8 cellular contexts compared by ENCODE assay signal in genomic region chr1:76075188-76075489, GRCh38. TPM values are rescaled to one million over a fixed set of nuclear protein-coding genes. Genes with fewer than 3 reads are reported as not detected.
DNase-seq lines count a peak whose midpoint lies in the region; ATAC-seq and TF ChIP-seq lines count a peak whose summit lies in the region.

No MANE protein-coding gene starts in this region.

- peak overlapping the region; percentile 64 for H3K9ac ChIP-seq in mucosa of stomach (ENCODE audit: low read length)

- WGBS in heart right ventricle, 2 donors, result 14 to 19% methylated on average over 9 of the region's 9 CpGs

- ATAC-seq in heart right ventricle (no peak), left ventricle myocardium superior (no peak), HG03460 (IDR thresholded peaks at IDR 0.05; ENCODE audit: unreplicated experiment) (no peak)

- H3K27ac ChIP-seq in heart right ventricle (peak overlapping the region; percentile 45 to 88 (median 82)), vagina (peak overlapping the region; percentile 64), RWPE1 (no peak overlapping the region)

- DNase-seq in heart right ventricle, result no peak
- DNase-seq in left ventricle myocardium superior, result no peak
- no peak for DNase-seq in choroid plexus epithelial cell (ENCODE audit: low read depth)
- no peak for DNase-seq in vagina (ENCODE audit: extremely low spot score in 2 of 2)
- DNase-seq in NCI-H1092 (lab: John Stamatoyannopoulos, UW), result no peak
- DNase-seq in RWPE1 (ENCODE audit: low spot score), result no peak

- TF ChIP-seq POLR2A in vagina (IDR thresholded peaks at IDR 0.05), result no peak

- TF ChIP-seq CTCF in heart right ventricle (IDR thresholded peaks at IDR 0.05), result no peak
- TF ChIP-seq CTCF in choroid plexus epithelial cell (conservative IDR thresholded peaks at IDR 0.05; ENCODE audit: low read depth, low read length), result no peak
- TF ChIP-seq CTCF in vagina (IDR thresholded peaks at IDR 0.05), result no peak
- TF ChIP-seq CTCF in RWPE1 (conservative IDR thresholded peaks at IDR 0.05; ENCODE audit: low read depth), result no peak

- intact Hi-C loops in heart right ventricle (cut with DNase I) (loop anchor here in 2 of 10 donors (2.0 kb wide), 2 partner anchors 64 to 68 kb away; no protein-coding TSS in a partner anchor), left ventricle myocardium superior (cut with micrococcal nuclease) (no loop called here), vagina (cut with DNase I) (no loop called here)

- CTCF ChIA-PET in RWPE1 (lab: Yijun Ruan, JAX), result no interaction called here

- POLR2A ChIA-PET in RWPE1 (lab: Yijun Ruan, JAX; ENCODE audit: low non-redundant PET), result no interaction called here

- H3K4me3 ChIP-seq in heart right ventricle, result peak overlapping the region; percentile 56 to 77 (median 68)
- peak overlapping the region; percentile 70 for H3K4me3 ChIP-seq in choroid plexus epithelial cell (ENCODE audit: low read depth, low read length)
- peak overlapping the region; percentile 90 for H3K4me3 ChIP-seq in mucosa of stomach (ENCODE audit: low read length)
- peak overlapping the region; percentile 49 to 55 for H3K4me3 ChIP-seq in vagina

- H3K27me3 ChIP-seq in heart right ventricle (no peaks in the 10 kb centered on the region), mucosa of stomach (ENCODE audit: control insufficient read depth, insufficient read depth, low read length) (no peaks in the 10 kb centered on the region), vagina (no peaks in the 10 kb centered on the region)

- H3K9me3 ChIP-seq in heart right ventricle (no peaks in the 10 kb centered on the region), mucosa of stomach (ENCODE audit: control insufficient read depth, low read length) (no peaks in the 10 kb centered on the region), vagina (no peaks in the 10 kb centered on the region)

- H3K4me1 ChIP-seq in heart right ventricle, result peaks cover 0 to 38% (median 11%) of the 10 kb centered on the region in 9 donors
- peaks cover 11% of the 10 kb centered on the region for H3K4me1 ChIP-seq in mucosa of stomach (ENCODE audit: control insufficient read depth, insufficient read depth, low read length)
- no peaks in the 10 kb centered on the region for H3K4me1 ChIP-seq in vagina

- H3K36me3 ChIP-seq in heart right ventricle (no peaks in the 10 kb centered on the region), mucosa of stomach (ENCODE audit: control insufficient read depth, insufficient read depth, low read length) (no peaks in the 10 kb centered on the region), vagina (no peaks in the 10 kb centered on the region)

RNA-seq across cellular contexts. Expression of gene ST6GALNAC3, which starts 0.6 kb away (rescaled TPM):
- total RNA-seq in heart right ventricle, result 10 to 100 TPM in 1 of 10 donors, 1 to 10 TPM in 9; 2.8 to 10.3 (median 5.0) TPM
- polyA plus RNA-seq in heart right ventricle, result 1 to 10 TPM; 3.3 to 3.8 TPM
- total RNA-seq in left ventricle myocardium superior, result 5.9 TPM
- 21.1 TPM for total RNA-seq in vagina
